Comparison of ENCODE assay signal across 8 cellular contexts in the genomic region with DNA sequence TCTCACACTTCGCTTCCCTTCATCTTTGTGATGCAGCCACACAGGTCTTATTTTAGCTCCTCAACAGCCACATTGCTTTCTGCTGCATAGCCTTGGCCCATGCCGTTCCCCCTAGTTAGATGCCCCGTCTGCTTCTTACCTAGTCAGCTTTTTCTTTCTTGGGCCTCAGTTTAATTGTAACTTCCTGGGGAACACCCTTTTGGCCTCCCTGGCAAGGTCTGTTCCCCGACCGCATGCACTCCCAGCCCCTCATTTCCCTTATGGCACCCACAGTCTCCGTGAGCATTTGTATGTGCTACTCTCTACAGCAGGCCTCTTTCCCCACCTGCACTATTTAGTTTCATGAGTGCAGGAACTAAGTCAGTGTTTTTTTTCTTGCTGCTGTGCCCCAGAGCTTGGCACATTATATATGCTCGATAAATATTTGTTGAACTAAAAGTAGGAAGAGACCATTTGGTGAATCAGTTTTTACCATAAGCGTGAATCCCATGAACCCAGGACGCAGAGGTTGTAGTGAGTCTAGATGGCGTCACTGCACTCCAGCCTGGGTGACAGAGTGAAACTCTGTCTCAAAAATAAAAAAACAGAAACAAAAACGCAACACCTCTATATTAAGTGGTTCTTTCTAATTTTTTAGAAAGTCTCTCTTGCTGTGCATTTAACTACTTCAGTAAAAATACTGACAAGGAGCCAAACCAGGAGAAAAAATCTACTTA. TPM values are rescaled to one million over a fixed set of nuclear protein-coding genes. Genes with fewer than 3 reads are reported as not detected.
A peak's percentile ranks its signal among the peaks of the same experiment; 100 is the strongest.
DNase-seq lines count a peak whose midpoint lies in the region; ATAC-seq and TF ChIP-seq lines count a peak whose summit lies in the region.

No MANE protein-coding gene starts in this region.

- H4K20me1 ChIP-seq in OCI-LY7 (ENCODE audit: insufficient read depth, low read length) = peaks cover 8% of the 10 kb centered on the region; the same call in 1 of the 2 replicates

- peak overlapping the region; percentile 70 for H3K4me2 ChIP-seq in OCI-LY7 (ENCODE audit: low read length)

- TF ChIP-seq CTCF in heart left ventricle (IDR thresholded peaks at IDR 0.05) = no peak
- TF ChIP-seq CTCF in right atrium auricular region (IDR thresholded peaks at IDR 0.05) = no peak
- TF ChIP-seq CTCF in OCI-LY7 (conservative IDR thresholded peaks at IDR 0.05; ENCODE audit: low read length) = no peak; the same call in 1 of the 2 replicates
- TF ChIP-seq CTCF in type B pancreatic cell (conservative IDR thresholded peaks at IDR 0.05) = no peak
- TF ChIP-seq CTCF in foreskin keratinocyte (conservative IDR thresholded peaks at IDR 0.05) = no peak

- peak overlapping the region; percentile 29 for H3K27ac Mint-ChIP-seq in type B pancreatic cell

- no peak for TF ChIP-seq POLR2A in heart left ventricle (IDR thresholded peaks at IDR 0.05)

- CTCF ChIA-PET in OCI-LY7 (lab: Charles Lee; ENCODE audit: unreplicated experiment) = no interaction called here

- H3K36me3 ChIP-seq in heart left ventricle = no peaks in the 10 kb centered on the region
- no peaks in the 10 kb centered on the region for H3K36me3 ChIP-seq in right atrium auricular region
- peaks cover 7% of the 10 kb centered on the region; the same call in 1 of the 2 replicates for H3K36me3 ChIP-seq in OCI-LY7 (ENCODE audit: insufficient read depth, low read length)

- H3K4me3 Mint-ChIP-seq in type B pancreatic cell = no peak overlapping the region

- no peaks in the 10 kb centered on the region for H3K9me3 Mint-ChIP-seq in type B pancreatic cell

- H3K27me3 Mint-ChIP-seq in type B pancreatic cell = no peaks in the 10 kb centered on the region

- WGBS in heart left ventricle, 4 donors = 64 to 80% (median 76%) methylated on average over 11 of the region's 11 CpGs

- H2AFZ ChIP-seq in OCI-LY7 (ENCODE audit: low read length) = peak overlapping the region; percentile 16; the same call in 1 of the 2 replicates

- peak overlapping the region in 2 of 12 donors; percentile 6 to 27 for H3K27ac ChIP-seq in heart left ventricle
- H3K27ac ChIP-seq in right atrium auricular region = peak overlapping the region in 1 of 2 donors; percentile 1
- H3K27ac ChIP-seq in OCI-LY7 (ENCODE audit: low read depth, low read length, poor library complexity, severe bottlenecking) = peak overlapping the region; percentile 81
- no peak overlapping the region for H3K27ac ChIP-seq in foreskin keratinocyte

- intact Hi-C loops in heart left ventricle (cut with DNase I) (loop anchor here in 2 of 10 donors (10.0 kb wide), 1 partner anchor 59 kb away; no protein-coding TSS in a partner anchor), OCI-LY7 (cut with micrococcal nuclease; ENCODE audit: unreplicated experiment) (no loop called here)

- peaks cover 21% of the 10 kb centered on the region for H3K36me3 Mint-ChIP-seq in type B pancreatic cell

- H3K4me3 ChIP-seq in heart left ventricle (no peak overlapping the region), right atrium auricular region (no peak overlapping the region), OCI-LY7 (ENCODE audit: low read depth, low read length, poor library complexity, severe bottlenecking) (peak overlapping the region; percentile 43)

- H3K4me1 ChIP-seq in heart left ventricle (peaks cover 2 to 94% (median 76%) of the 10 kb centered on the region in 12 donors), right atrium auricular region (peaks cover 0 to 73% of the 10 kb centered on the region in 2 donors), OCI-LY7 (ENCODE audit: insufficient read depth, low read length, poor library complexity, severe bottlenecking) (peaks cover 75% of the 10 kb centered on the region), foreskin keratinocyte (peaks cover 16% of the 10 kb centered on the region)

- ATAC-seq in heart left ventricle = peak in 3 of 4 donors; percentile 20 to 27 (median 21)
- ATAC-seq in foreskin keratinocyte = no peak

- POLR2A ChIA-PET in OCI-LY7 (lab: Charles Lee) = interaction anchor here (0.6 to 2.1 kb wide), 3 partner anchors 39 to 435 kb away, joined by 3 to 9 read pairs (median 3); a partner anchor contains a TSS

- no peaks in the 10 kb centered on the region for H3K9me2 ChIP-seq in OCI-LY7 (ENCODE audit: insufficient read depth, low read length)

- H3K9me3 ChIP-seq in heart left ventricle (no peaks in the 10 kb centered on the region), right atrium auricular region (no peaks in the 10 kb centered on the region), OCI-LY7 (ENCODE audit: low read length) (no peaks in the 10 kb centered on the region)

- BruUV-seq in OCI-LY7 (replicated peaks; lab: Mats Ljungman, UMichigan) = no TSS peak

- peaks cover 60% of the 10 kb centered on the region for H3K4me1 Mint-ChIP-seq in type B pancreatic cell (ENCODE audit: unreplicated experiment)

- no peaks in the 10 kb centered on the region for H3K27me3 ChIP-seq in heart left ventricle
- H3K27me3 ChIP-seq in right atrium auricular region = no peaks in the 10 kb centered on the region
- H3K27me3 ChIP-seq in foreskin keratinocyte = no peaks in the 10 kb centered on the region

- H3K79me2 ChIP-seq in OCI-LY7 (ENCODE audit: insufficient read depth, low read depth, low read length) = peaks cover 89% of the 10 kb centered on the region

- DNase-seq in heart left ventricle (no peak), right atrium auricular region (ENCODE audit: low spot score) (no peak), OCI-LY7 (ENCODE audit: low spot score) (peak; percentile 54), cerebellar cortex (ENCODE audit: low spot score) (peak; percentile 46), type B pancreatic cell (ENCODE audit: extremely low spot score, unreplicated experiment) (peak; percentile 20), AG08396 (ENCODE audit: low spot score) (no peak), NCI-H82 (lab: John Stamatoyannopoulos, UW) (no peak), foreskin keratinocyte (no peak)

RNA-seq across cellular contexts. Expression of a gene that starts 38.5 kb away (rescaled TPM):
- total RNA-seq in heart left ventricle (10 to 100 TPM; 32.7 to 62.4 (median 41.1) TPM), right atrium auricular region (10 to 100 TPM; 25.0 to 27.1 TPM), OCI-LY7 (2022) (55.5 and 63.7 TPM in 2 replicates), type B pancreatic cell (ENCODE audit: low replicate concordance) (48.3 and 50.7 TPM in 2 replicates), foreskin keratinocyte (14.6 and 14.7 TPM in 2 replicates)
- polyA plus RNA-seq in heart left ventricle (10 to 100 TPM; 13.2 to 18.3 TPM), foreskin keratinocyte (2.1 and 2.5 TPM in 2 replicates)
- 28.4 and 37.0 TPM in 2 replicates for total RNA-seq in OCI-LY7 (2014; rRNA removed; shearing (Covaris generic))

Comparison
In these comparisons a context has a peak if more than half of its experiments do, and no peak if none do; other contexts are left out.
1. DNase-seq: peak in OCI-LY7 (single experiment), cerebellar cortex (single experiment) and type B pancreatic cell (single experiment); none in heart left ventricle (0 of 5), right atrium auricular region (single experiment), AG08396 (single experiment), NCI-H82 (single experiment) and foreskin keratinocyte (0 of 2).